In genomic region chr20:2633381-2633780, GRCh38 we compare ENCODE assay signal across 19 cellular contexts. TPM values are rescaled to one million over a fixed set of nuclear protein-coding genes. Genes with fewer than 3 reads are reported as not detected.
DNase-seq lines count a peak whose midpoint lies in the region; ATAC-seq, FAIRE-seq and TF ChIP-seq lines count a peak whose summit lies in the region.
"Had no signal": no experiment of that assay in that cellular context is flagged by ENCODE, and none has a peak within 500 bp of the region (broad histone marks: within the 10 kb centered on the region; RNA-seq: fewer than 3 reads in every experiment).

No MANE protein-coding gene starts in this region.

- POLR2A ChIA-PET in HEK293T (lab: Yijun Ruan, JAX): no interaction called here

- H3K9me3 ChIP-seq in small intestine (ENCODE audit: control insufficient read depth, low read depth): no peaks in the 10 kb centered on the region

- CTCF ChIA-PET in HEK293T (lab: Yijun Ruan, JAX): no interaction called here

- ATAC-seq in left lobe of liver: peak; percentile 68
- ATAC-seq: GM12878, HCT116 had no signal

- peak; percentile 18 for DNase-seq in LNCaP clone FGC (ENCODE audit: low read depth)
- no peak for DNase-seq in left lobe of liver (ENCODE audit: low spot score)
- DNase-seq in small intestine: peak; percentile 38
- no peak for DNase-seq in HEK293T (ENCODE audit: extremely low spot score)
- DNase-seq in GM03348 (ENCODE audit: low spot score): no peak
- DNase-seq: C1 segment of cervical spinal cord; CD4-positive, alpha-beta memory T cell; COR-L47; DMS153; DND-41; GM23248; H7; HFFc6 had no signal

- no peaks in the 10 kb centered on the region for H3K4me1 ChIP-seq in small intestine (ENCODE audit: control insufficient read depth in 2 of 2, insufficient read depth in 1 of 2, low read depth in 1 of 2, low read length in 1 of 2)

- H3K27me3 ChIP-seq in small intestine (ENCODE audit: control insufficient read depth in 2 of 2, insufficient read depth in 2 of 2, low read length in 2 of 2): peaks cover 0 to 2% of the 10 kb centered on the region in 2 donors

- H3K4me3 ChIP-seq in LNCaP clone FGC (ENCODE audit: low read depth, low read length) (no peak overlapping the region), small intestine (ENCODE audit: low read depth in 1 of 2, low read length in 2 of 2) (no peak overlapping the region)
- H3K4me3 ChIP-seq: GM12878, GM23248 had no signal

- H3K36me3 ChIP-seq in small intestine (ENCODE audit: control insufficient read depth in 2 of 2, insufficient read depth in 2 of 2, low read length in 2 of 2): no peaks in the 10 kb centered on the region

- H3K27ac ChIP-seq in VCaP: peak overlapping the region; percentile 35
- no peak overlapping the region for H3K27ac ChIP-seq in small intestine (ENCODE audit: low read depth in 1 of 2, low read length in 1 of 2)
- H3K27ac ChIP-seq: GM23248 had no signal

- TF ChIP-seq CTCF in LNCaP clone FGC (IDR thresholded peaks at IDR 0.05; ENCODE audit: control insufficient read depth, extremely low read depth, insufficient read depth) (no peak), VCaP (conservative IDR thresholded peaks at IDR 0.05) (no peak)

- FAIRE-seq in small intestine (lab: Jason Lieb, UNC): no peak
- FAIRE-seq: G401.6, GM12878, GM19239, H1 had no signal

- 9 to 16% (median 11%) methylated on average over 1 of the region's 1 CpG for WGBS in small intestine, 3 donors

TF ChIP-seq in HEK293T, 16 proteins besides CTCF, POLR2A, EP300 and RAD21:
- TF ChIP-seq SUZ12 (IDR thresholded peaks at IDR 0.05) (no peak), LEF1 (IDR thresholded peaks at IDR 0.05; ENCODE audit: borderline replicate concordance) (no peak), ARNT (IDR thresholded peaks at IDR 0.05) (no peak), CTBP1 (IDR thresholded peaks at IDR 0.05; ENCODE audit: borderline replicate concordance) (no peak), HDGF (IDR thresholded peaks at IDR 0.05; ENCODE audit: borderline replicate concordance) (no peak), ELF4 (IDR thresholded peaks at IDR 0.05) (no peak), SP1 (IDR thresholded peaks at IDR 0.05) (no peak)

RNA-seq across cellular contexts. Expression of gene NOP56, which starts 19.1 kb away (rescaled TPM):
- total RNA-seq in left lobe of liver: 30.4 TPM
- 100 to 1,000 TPM in 1 of 3 donors, 10 to 100 TPM in 2; 47.2 to 144 (median 53.0) TPM for polyA plus RNA-seq in small intestine

RNA-seq across cellular contexts. Expression of gene IDH3B, which starts 30.6 kb away (rescaled TPM):
- 46.9 TPM for total RNA-seq in left lobe of liver
- polyA plus RNA-seq in small intestine: 100 to 1,000 TPM; 120 to 142 (median 139) TPM

RNA-seq across cellular contexts. Expression of gene EBF4, which starts 59.2 kb away (rescaled TPM):
- 8.9 TPM for total RNA-seq in left lobe of liver
- 1 to 10 TPM in 2 of 3 donors, under 1 TPM in 1; 0.67 to 3.5 (median 2.8) TPM for polyA plus RNA-seq in small intestine
- total RNA-seq: GM23248 had no signal
- polyA plus RNA-seq: GM12878 had no signal

Comparison
In these comparisons a context has a peak if more than half of its experiments do, and no peak if none do; other contexts are left out.
1. DNase-seq: peak in LNCaP clone FGC (single experiment) and small intestine (single experiment); none in left lobe of liver (single experiment), HEK293T (single experiment) and GM03348 (single experiment).